8 cellular contexts compared by ENCODE assay signal in the genomic region with DNA sequence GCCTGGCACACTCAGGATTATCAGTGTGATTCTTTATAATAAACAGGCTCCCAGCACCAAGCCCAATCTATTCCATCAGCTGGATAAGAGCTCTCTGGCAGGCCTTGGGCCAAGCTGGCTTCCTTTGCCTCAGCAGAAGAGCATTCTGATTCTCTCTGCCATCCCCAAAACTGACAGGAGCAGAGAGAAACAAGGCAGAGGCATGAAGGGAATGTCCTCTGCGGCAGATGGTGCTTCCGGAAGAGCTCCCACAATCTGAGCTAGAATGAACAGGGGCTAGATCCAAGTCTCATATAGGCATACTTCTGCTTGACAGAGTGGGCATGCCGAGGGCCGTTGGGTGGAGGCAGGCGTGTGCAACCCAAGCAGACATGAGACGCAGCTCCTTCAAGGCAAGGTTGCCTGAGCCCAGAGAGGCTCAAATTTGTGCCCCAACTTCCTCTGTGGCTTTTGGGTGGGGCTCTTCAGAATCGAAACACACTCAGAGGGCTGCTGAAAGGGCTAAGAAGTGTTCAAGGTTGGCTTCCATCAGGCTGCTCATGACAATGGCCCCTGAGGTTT. TPM values are rescaled to one million over a fixed set of nuclear protein-coding genes. Genes with fewer than 3 reads are reported as not detected.
DNase-seq lines count a peak whose midpoint lies in the region; ATAC-seq, FAIRE-seq and TF ChIP-seq lines count a peak whose summit lies in the region.

No MANE protein-coding gene starts in this region.

- no peaks in the 10 kb centered on the region for H3K27me3 Mint-ChIP-seq in activated naive CD8-positive, alpha-beta T cell treated with anti-CD3 and anti-CD28 coated beads, Interleukin-2, amount 10 ng/mL, durations not matched to agents 7 days and 5 days
- no peaks in the 10 kb centered on the region for H3K27me3 Mint-ChIP-seq in natural killer cell treated with Interleukin-12 subunit alpha and Interleukin-12 subunit beta and Interleukin-15 and Interleukin-18, amount 100 ng/mL, for 72 hours
- peaks cover 75% of the 10 kb centered on the region for H3K27me3 Mint-ChIP-seq in progenitor cell of endocrine pancreas

- TF ChIP-seq CTCF in GM12865 (IDR thresholded peaks at IDR 0.05; ENCODE audit: insufficient read depth, low read depth, low read length, missing control alignments) (no peak), progenitor cell of endocrine pancreas (IDR thresholded peaks at IDR 0.05; ENCODE audit: unreplicated experiment) (no peak)

- peaks cover 64% of the 10 kb centered on the region for H3K4me1 Mint-ChIP-seq in activated naive CD8-positive, alpha-beta T cell treated with anti-CD3 and anti-CD28 coated beads, Interleukin-2, amount 10 ng/mL, durations not matched to agents 7 days and 5 days
- peaks cover 58 to 59% of the 10 kb centered on the region in 2 donors for H3K4me1 Mint-ChIP-seq in natural killer cell treated with Interleukin-12 subunit alpha and Interleukin-12 subunit beta and Interleukin-15 and Interleukin-18, amount 100 ng/mL, for 72 hours (ENCODE audit: low read depth in 2 of 2)
- H3K4me1 Mint-ChIP-seq in progenitor cell of endocrine pancreas (ENCODE audit: low read depth), result peaks cover 34% of the 10 kb centered on the region

- H3K36me3 Mint-ChIP-seq in activated naive CD8-positive, alpha-beta T cell treated with anti-CD3 and anti-CD28 coated beads, Interleukin-2, amount 10 ng/mL, durations not matched to agents 7 days and 5 days, result peaks cover 33% of the 10 kb centered on the region
- H3K36me3 Mint-ChIP-seq in natural killer cell treated with Interleukin-12 subunit alpha and Interleukin-12 subunit beta and Interleukin-15 and Interleukin-18, amount 100 ng/mL, for 72 hours, result peaks cover 5% of the 10 kb centered on the region
- peaks cover 2% of the 10 kb centered on the region for H3K36me3 Mint-ChIP-seq in progenitor cell of endocrine pancreas (ENCODE audit: insufficient read depth)

- FAIRE-seq in RCC 7860 (lab: Jason Lieb, UNC), result no peak

- peak; percentile 86 for DNase-seq in GM12865 (ENCODE audit: low read depth)
- peak; percentile 69 for DNase-seq in NOMO-1 treated with DMSO at 0.1 percent for 48 hours (lab: John Stamatoyannopoulos, UW; ENCODE audit: unreplicated experiment)
- DNase-seq in activated naive CD8-positive, alpha-beta T cell treated with anti-CD3 and anti-CD28 coated beads, Interleukin-2, amount 10 ng/mL, durations not matched to agents 7 days and 5 days, result peak; percentile 61
- DNase-seq in natural killer cell treated with Interleukin-12 subunit alpha and Interleukin-12 subunit beta and Interleukin-15 and Interleukin-18, amount 100 ng/mL, for 72 hours (ENCODE audit: low spot score), result peak; percentile 66
- no peak for DNase-seq in NCI-H510A (lab: John Stamatoyannopoulos, UW)
- no peak for DNase-seq in progenitor cell of endocrine pancreas (ENCODE audit: low spot score, unreplicated experiment)
- no peak for DNase-seq in RCC 7860 (ENCODE audit: low spot score)

- peak; percentile 49 for ATAC-seq in GM21717 (IDR thresholded peaks at IDR 0.05; ENCODE audit: unreplicated experiment)
- peak; percentile 75 for ATAC-seq in activated naive CD8-positive, alpha-beta T cell treated with anti-CD3 and anti-CD28 coated beads, Interleukin-2, amount 10 ng/mL, durations not matched to agents 7 days and 5 days (ENCODE audit: low read depth)
- peak; percentile 34 to 73 for ATAC-seq in natural killer cell treated with Interleukin-12 subunit alpha and Interleukin-12 subunit beta and Interleukin-15 and Interleukin-18, amount 100 ng/mL, for 72 hours

- POLR2A ChIA-PET in activated naive CD8-positive, alpha-beta T cell treated with anti-CD3 and anti-CD28 coated beads, Interleukin-2, amount 10 ng/mL, durations not matched to agents 7 days and 5 days (lab: Charles Lee), result interaction anchor here (0.8 to 2.7 kb wide), 6 partner anchors 9 to 129 kb away, joined by 3 to 29 read pairs (median 9); a partner anchor contains a TSS

- peak overlapping the region; percentile 35 for H3K4me3 ChIP-seq in GM12865 (ENCODE audit: low read depth, low read length)

- peak overlapping the region; percentile 98 for H3K27ac Mint-ChIP-seq in activated naive CD8-positive, alpha-beta T cell treated with anti-CD3 and anti-CD28 coated beads, Interleukin-2, amount 10 ng/mL, durations not matched to agents 7 days and 5 days
- peak overlapping the region; percentile 85 to 87 for H3K27ac Mint-ChIP-seq in natural killer cell treated with Interleukin-12 subunit alpha and Interleukin-12 subunit beta and Interleukin-15 and Interleukin-18, amount 100 ng/mL, for 72 hours
- no peak overlapping the region for H3K27ac Mint-ChIP-seq in progenitor cell of endocrine pancreas

- H3K9me3 Mint-ChIP-seq in activated naive CD8-positive, alpha-beta T cell treated with anti-CD3 and anti-CD28 coated beads, Interleukin-2, amount 10 ng/mL, durations not matched to agents 7 days and 5 days, result no peaks in the 10 kb centered on the region
- H3K9me3 Mint-ChIP-seq in natural killer cell treated with Interleukin-12 subunit alpha and Interleukin-12 subunit beta and Interleukin-15 and Interleukin-18, amount 100 ng/mL, for 72 hours, result no peaks in the 10 kb centered on the region
- H3K9me3 Mint-ChIP-seq in progenitor cell of endocrine pancreas (ENCODE audit: low read depth), result no peaks in the 10 kb centered on the region

- peak overlapping the region; percentile 85 for H3K4me3 Mint-ChIP-seq in activated naive CD8-positive, alpha-beta T cell treated with anti-CD3 and anti-CD28 coated beads, Interleukin-2, amount 10 ng/mL, durations not matched to agents 7 days and 5 days
- peak overlapping the region; percentile 86 for H3K4me3 Mint-ChIP-seq in natural killer cell treated with Interleukin-12 subunit alpha and Interleukin-12 subunit beta and Interleukin-15 and Interleukin-18, amount 100 ng/mL, for 72 hours
- no peak overlapping the region for H3K4me3 Mint-ChIP-seq in progenitor cell of endocrine pancreas (ENCODE audit: low read depth)

RNA-seq across cellular contexts. Expression of a gene that starts 4.0 kb away (rescaled TPM):
- total RNA-seq in activated naive CD8-positive, alpha-beta T cell treated with anti-CD3 and anti-CD28 coated beads, Interleukin-2, amount 10 ng/mL, durations not matched to agents 7 days and 5 days, result 100 to 1,000 TPM; 169 to 177 TPM
- 10 to 100 TPM; 29.2 to 39.1 TPM for total RNA-seq in natural killer cell treated with Interleukin-12 subunit alpha and Interleukin-12 subunit beta and Interleukin-15 and Interleukin-18, amount 100 ng/mL, for 72 hours
- 20.3 and 33.8 TPM in 2 replicates for total RNA-seq in progenitor cell of endocrine pancreas

RNA-seq across cellular contexts. Expression of a gene that starts 50.9 kb away (rescaled TPM):
- under 1 TPM in 1 of 2 experiments, not detected in 1; 0.28 TPM for total RNA-seq in activated naive CD8-positive, alpha-beta T cell treated with anti-CD3 and anti-CD28 coated beads, Interleukin-2, amount 10 ng/mL, durations not matched to agents 7 days and 5 days
- total RNA-seq in natural killer cell treated with Interleukin-12 subunit alpha and Interleukin-12 subunit beta and Interleukin-15 and Interleukin-18, amount 100 ng/mL, for 72 hours, result not detected
- total RNA-seq in progenitor cell of endocrine pancreas, result 1.3 and 2.2 TPM in 2 replicates

Comparison
In these comparisons a context has a peak if more than half of its experiments do, and no peak if none do; other contexts are left out.
1. DNase-seq: peak in GM12865 (single experiment), NOMO-1 treated with DMSO at 0.1 percent for 48 hours (single experiment), activated naive CD8-positive, alpha-beta T cell treated with anti-CD3 and anti-CD28 coated beads, Interleukin-2, amount 10 ng/mL, durations not matched to agents 7 days and 5 days (single experiment) and natural killer cell treated with Interleukin-12 subunit alpha and Interleukin-12 subunit beta and Interleukin-15 and Interleukin-18, amount 100 ng/mL, for 72 hours (single experiment); none in NCI-H510A (single experiment), progenitor cell of endocrine pancreas (single experiment) and RCC 7860 (single experiment).
2. Peak in every context shown above with its lines, with median percentiles within 50 percentile points of each other: ATAC-seq.